ENCODE assay signal across 28 cellular contexts in the genomic region with DNA sequence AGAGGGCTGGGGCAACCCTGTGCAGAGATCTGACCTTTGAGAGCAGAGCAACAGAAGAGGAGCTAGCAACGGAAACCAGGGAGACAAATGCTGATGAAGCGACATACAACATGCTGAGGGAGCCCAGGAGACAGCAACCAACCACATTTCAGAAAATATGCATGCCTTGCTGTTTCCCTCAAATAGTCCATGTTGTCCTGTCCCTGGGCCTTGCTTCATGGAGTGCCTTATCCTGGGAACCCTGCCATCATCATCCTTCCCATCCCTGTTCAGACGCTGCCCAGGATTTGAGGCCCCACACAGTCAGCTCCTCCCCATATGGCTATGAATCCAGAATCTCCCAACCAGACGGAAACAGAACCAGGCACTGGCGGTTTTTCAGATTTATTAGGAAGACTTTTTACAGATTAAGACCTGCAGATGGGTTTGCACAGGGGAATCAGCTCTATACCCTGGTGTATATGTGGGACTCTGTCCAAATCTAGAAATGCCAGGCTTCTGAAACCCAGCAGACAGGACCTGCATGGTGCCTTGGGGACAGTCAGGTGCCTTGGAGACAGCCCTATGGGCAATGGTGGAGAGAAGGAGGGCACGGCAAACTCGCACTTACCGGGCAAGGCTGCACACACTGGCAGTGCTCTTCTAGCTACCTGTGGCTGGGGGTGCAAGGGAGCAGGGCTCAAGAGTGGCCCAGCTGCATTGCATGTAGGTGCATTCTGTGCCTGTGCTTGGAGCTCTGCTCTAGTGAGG.
"Had no signal": no experiment of that assay in that cellular context is flagged by ENCODE, and none has a peak within 500 bp of the region (broad histone marks: within the 10 kb centered on the region; RNA-seq: fewer than 3 reads in every experiment).

No MANE protein-coding gene starts in this region.

- H3K4me1 ChIP-seq: heart right ventricle, left ventricle myocardium inferior, lower lobe of right lung, psoas muscle, sigmoid colon, stomach had no signal

- FAIRE-seq: endometrium, islet of Langerhans, urothelium cell line had no signal

- H3K27me3 ChIP-seq: ovary, sigmoid colon, stomach, tibial artery had no signal

- H3K36me3 ChIP-seq: heart right ventricle, left ventricle myocardium inferior, lower lobe of right lung, ovary, sigmoid colon, stomach, tibial artery had no signal

- ATAC-seq: effector memory CD8-positive, alpha-beta T cell; heart right ventricle; left colon; lower lobe of right lung; naive thymus-derived CD8-positive, alpha-beta T cell; psoas muscle; right cardiac atrium; stimulated activated effector memory CD8-positive, alpha-beta T cell treated with anti-CD3 and anti-CD28 coated beads, Interleukin-12 subunit alpha, Interleukin-12 subunit beta, amount 100 ng/mL, for 72 hours had no signal

- H3K27ac ChIP-seq: coronary artery, heart right ventricle, left ventricle myocardium inferior, lower lobe of right lung, ovary, psoas muscle, sigmoid colon, stomach, tibial artery had no signal

- H3K9me3 ChIP-seq: heart right ventricle, left ventricle myocardium inferior, lower lobe of right lung, ovary, psoas muscle, sigmoid colon, stomach, tibial artery had no signal

- H3K4me3 ChIP-seq: coronary artery, heart right ventricle, left ventricle myocardium inferior, lower lobe of right lung, ovary, psoas muscle, sigmoid colon, stomach, tibial artery had no signal

- DNase-seq: dermis blood vessel endothelial cell; effector memory CD8-positive, alpha-beta T cell; erythroblast; foreskin melanocyte; glutamatergic neuron; heart right ventricle; hippocampal formation; kidney glomerular epithelial cell; left colon; left ventricle myocardium inferior; lower lobe of right lung; naive thymus-derived CD8-positive, alpha-beta T cell; nephron progenitor cell; nucleus accumbens; ovary; psoas muscle; right cardiac atrium; sigmoid colon; stimulated activated CD4-positive, alpha-beta T cell treated with anti-CD3 and anti-CD28 coated beads, Interleukin-2, amount 100 ng/mL, for 24 hours; stimulated activated CD4-positive, alpha-beta T cell treated with anti-CD3 and anti-CD28 coated beads, Interleukin-4, amount 100 ng/mL, for 24 hours; stimulated activated naive CD4-positive, alpha-beta T cell treated with Interleukin-2 at 50 U/mL for 16 hours; stomach; tibial artery had no signal
